Comparison of ENCODE assay signal across 8 cellular contexts in the genomic region with DNA sequence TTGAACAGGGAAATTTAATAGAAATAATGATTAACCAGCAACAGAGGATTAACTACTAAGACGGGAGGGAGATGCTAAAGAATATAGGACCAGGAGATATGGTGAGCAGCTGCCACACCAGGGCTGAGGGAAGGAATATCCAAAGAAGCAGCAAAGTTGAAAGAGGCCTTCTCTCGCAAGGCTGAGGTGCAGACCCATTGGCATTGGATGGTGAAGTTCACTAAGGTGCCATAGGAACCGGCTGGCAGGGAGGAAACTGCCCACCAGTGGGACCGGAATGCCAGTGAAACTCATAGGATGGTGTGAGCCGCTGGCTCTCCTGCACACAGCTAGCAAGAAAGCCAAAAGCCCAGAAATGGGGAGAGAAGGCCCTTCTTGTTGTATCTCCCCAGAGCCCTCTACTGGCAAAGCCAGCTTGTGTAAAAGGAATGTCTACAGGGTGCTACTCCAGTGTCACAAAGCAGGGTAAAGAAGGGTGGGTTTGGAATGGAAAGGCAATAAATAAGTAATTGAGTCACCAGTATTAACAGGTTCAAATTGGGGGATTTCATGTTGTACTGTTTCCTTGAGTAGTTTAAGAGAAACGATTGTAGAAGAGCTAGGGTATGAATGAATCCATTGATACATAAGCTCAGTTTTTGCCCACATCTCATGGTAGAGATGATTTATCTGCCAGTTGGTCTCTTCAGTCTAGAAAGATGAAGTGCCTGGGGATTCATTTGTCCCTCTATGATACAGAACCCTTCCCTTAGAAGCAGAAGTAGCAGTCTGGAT. TPM values are rescaled to one million over a fixed set of nuclear protein-coding genes. Genes with fewer than 3 reads are reported as not detected.
A peak's percentile ranks its signal among the peaks of the same experiment; 100 is the strongest.
DNase-seq lines count a peak whose midpoint lies in the region; ATAC-seq and TF ChIP-seq lines count a peak whose summit lies in the region.

No MANE protein-coding gene starts in this region.

- CTCF ChIA-PET in BJ (lab: Yijun Ruan, JAX): interaction anchor here (0.7 to 1.7 kb wide), 14 partner anchors 10 to 540 kb away, joined by 3 to 5 read pairs (median 3); partner anchors contain the start of gene FARP2

- H3K36me3 ChIP-seq in BJ (ENCODE audit: control insufficient read depth, insufficient read depth, low read length) (no peaks in the 10 kb centered on the region), H7 (replicated peaks; ENCODE audit: control insufficient read depth, insufficient read depth, low read length) (no peaks in the 10 kb centered on the region)

- H3K27me3 ChIP-seq in BJ (ENCODE audit: control insufficient read depth, insufficient read depth, low read length) (no peaks in the 10 kb centered on the region), H7 (ENCODE audit: control insufficient read depth, insufficient read depth, low read length) (no peaks in the 10 kb centered on the region)

- POLR2A ChIA-PET in BJ (lab: Charles Lee): interaction anchor here (0.6 kb wide), 1 partner anchor 13 kb away, joined by 3 read pairs; no protein-coding TSS in a partner anchor

- no peak for DNase-seq in BJ (ENCODE audit: low read depth)
- peak; percentile 61 for DNase-seq in H7
- peak; percentile 56 for DNase-seq in iPS-NIHi11 (ENCODE audit: low spot score)
- no peak for DNase-seq in T-helper 1 cell

- H3K4me3 ChIP-seq in BJ (ENCODE audit: low read depth, low read length): no peak overlapping the region
- no peak overlapping the region for H3K4me3 ChIP-seq in H7 (ENCODE audit: insufficient read depth, low read depth, low read length)

- peak overlapping the region; percentile 29; the same call in 1 of the 2 replicates for H3K27ac ChIP-seq in VCaP

- peak; percentile 74 for TF ChIP-seq CTCF in BJ (IDR thresholded peaks at IDR 0.05; ENCODE audit: insufficient read depth, low read depth, low read length)
- TF ChIP-seq CTCF in VCaP (conservative IDR thresholded peaks at IDR 0.05): peak; percentile 42; the same call in 1 of the 2 replicates

- ATAC-seq in HG03135 (IDR thresholded peaks at IDR 0.05; ENCODE audit: unreplicated experiment) (no peak), GM18511 (IDR thresholded peaks at IDR 0.05; ENCODE audit: unreplicated experiment) (no peak), HG03354 (IDR thresholded peaks at IDR 0.05; ENCODE audit: poor library complexity, severe bottlenecking, unreplicated experiment) (no peak)

RNA-seq across cellular contexts. Expression of gene FARP2, which starts 36.0 kb away (rescaled TPM):
- polyA plus RNA-seq in BJ (2011; rRNA removed): 28.7 and 30.0 TPM in 2 replicates
- polyA minus RNA-seq in BJ (2011; rRNA and poly(A)+ RNA removed): 52.9 and 61.2 TPM in 2 replicates
- total RNA-seq in H7 (2014; rRNA removed; shearing (Covaris generic)): 19.5 and 20.4 TPM in 2 replicates

Comparison
In these comparisons a context has a peak if more than half of its experiments do, and no peak if none do; other contexts are left out.
1. DNase-seq: peak in H7 (single experiment) and iPS-NIHi11 (single experiment); none in BJ (single experiment) and T-helper 1 cell (0 of 5).